ENCODE assay signal across 8 cellular contexts in genomic region chr3:169241928-169242751, GRCh38.
A peak's percentile ranks its signal among the peaks of the same experiment; 100 is the strongest.
DNase-seq lines count a peak whose midpoint lies in the region; ATAC-seq and TF ChIP-seq lines count a peak whose summit lies in the region.

No MANE protein-coding gene starts in this region.

- H3K4me3 Mint-ChIP-seq in CD4-positive, alpha-beta T cell = no peak overlapping the region

- no peak for TF ChIP-seq CTCF in epithelial cell of esophagus (IDR thresholded peaks at IDR 0.05; ENCODE audit: insufficient read depth, low read depth, low read length, missing control alignments)
- no peak for TF ChIP-seq CTCF in upper lobe of right lung (IDR thresholded peaks at IDR 0.05)
- TF ChIP-seq CTCF in CD4-positive, alpha-beta T cell (IDR thresholded peaks at IDR 0.05) = no peak

- no peaks in the 10 kb centered on the region for H3K9me3 Mint-ChIP-seq in CD4-positive, alpha-beta T cell

- H3K9me3 ChIP-seq in mesodermal cell (ENCODE audit: control insufficient read depth, low read length) (no peaks in the 10 kb centered on the region), upper lobe of right lung (no peaks in the 10 kb centered on the region)
- no peaks in the 10 kb centered on the region for H3K9me3 ChIP-seq in CD4-positive, alpha-beta T cell (ENCODE audit: control insufficient read depth, low read length)

- DNase-seq in NCI-H226 = peak; percentile 87
- DNase-seq in epithelial cell of esophagus (ENCODE audit: low read depth) = peak; percentile 36
- peak; percentile 70 for DNase-seq in upper lobe of right lung
- DNase-seq in NCI-H1417 (lab: John Stamatoyannopoulos, UW) = no peak
- DNase-seq in CD4-positive, alpha-beta T cell = no peak
- DNase-seq in NCI-H1048 (lab: John Stamatoyannopoulos, UW) = no peak

- no peaks in the 10 kb centered on the region for H3K36me3 Mint-ChIP-seq in CD4-positive, alpha-beta T cell (ENCODE audit: low read depth)

- H3K4me3 ChIP-seq in epithelial cell of esophagus (ENCODE audit: low read length) (peak overlapping the region; percentile 34), mesodermal cell (ENCODE audit: extremely low read depth, insufficient read depth, low read length, poor library complexity, severe bottlenecking) (peak overlapping the region; percentile 25), upper lobe of right lung (peak overlapping the region; percentile 42)

- H3K27ac ChIP-seq in mesodermal cell (ENCODE audit: low read depth, low read length, severe bottlenecking) (peak overlapping the region; percentile 97), upper lobe of right lung (peak overlapping the region; percentile 82)
- H3K27ac ChIP-seq in CD4-positive, alpha-beta T cell (ENCODE audit: low read depth, low read length) = no peak overlapping the region

- intact Hi-C loops in upper lobe of right lung (cut with DNase I) = no loop called here
- intact Hi-C loops in CD4-positive, alpha-beta T cell (cut with DNase I, micrococcal nuclease) = no loop called here

- POLR2A ChIA-PET in CD4-positive, alpha-beta T cell (lab: Charles Lee) = interaction anchor here (0.7 kb wide), 1 partner anchor 57 kb away, joined by 3 read pairs; no protein-coding TSS in a partner anchor

- H3K27ac Mint-ChIP-seq in CD4-positive, alpha-beta T cell = no peak overlapping the region

- H3K36me3 ChIP-seq in mesodermal cell (ENCODE audit: control insufficient read depth, insufficient read depth, low read length) = no peaks in the 10 kb centered on the region
- H3K36me3 ChIP-seq in upper lobe of right lung = no peaks in the 10 kb centered on the region

- no peaks in the 10 kb centered on the region for H3K27me3 ChIP-seq in upper lobe of right lung
- peaks cover 9% of the 10 kb centered on the region for H3K27me3 ChIP-seq in CD4-positive, alpha-beta T cell (ENCODE audit: control insufficient read depth, insufficient read depth, low read length)

- H3K27me3 Mint-ChIP-seq in CD4-positive, alpha-beta T cell = peaks cover 26% of the 10 kb centered on the region

- CTCF ChIA-PET in CD4-positive, alpha-beta T cell (lab: Charles Lee) = no interaction called here

- ATAC-seq in upper lobe of right lung = peak; percentile 82
- ATAC-seq in GM18498 (IDR thresholded peaks at IDR 0.05; ENCODE audit: unreplicated experiment) = no peak
- ATAC-seq in CD4-positive, alpha-beta T cell (ENCODE audit: poor library complexity) = no peak

- WGBS in mesodermal cell (ENCODE audit: insufficient coverage in 2 of 2), 2 experiments = 4 to 16% methylated on average over 11 to 13 of the region's 19 CpGs

- H3K4me1 ChIP-seq in mesodermal cell (ENCODE audit: control insufficient read depth, insufficient read depth, low read length, poor library complexity, severe bottlenecking) (peaks cover 36% of the 10 kb centered on the region), upper lobe of right lung (peaks cover 34% of the 10 kb centered on the region)

- peaks cover 9% of the 10 kb centered on the region for H3K4me1 Mint-ChIP-seq in CD4-positive, alpha-beta T cell (ENCODE audit: low read depth)

Comparison
In these comparisons a context has a peak if more than half of its experiments do, and no peak if none do; other contexts are left out.
1. DNase-seq: peak in NCI-H226 (single experiment), epithelial cell of esophagus (single experiment) and upper lobe of right lung (single experiment); none in NCI-H1417 (0 of 3), CD4-positive, alpha-beta T cell (0 of 10) and NCI-H1048 (single experiment).
2. Peak in every context shown above with its lines, with median percentiles within 50 percentile points of each other: H3K4me3 ChIP-seq.